8 cellular contexts compared by ENCODE assay signal in the genomic region with DNA sequence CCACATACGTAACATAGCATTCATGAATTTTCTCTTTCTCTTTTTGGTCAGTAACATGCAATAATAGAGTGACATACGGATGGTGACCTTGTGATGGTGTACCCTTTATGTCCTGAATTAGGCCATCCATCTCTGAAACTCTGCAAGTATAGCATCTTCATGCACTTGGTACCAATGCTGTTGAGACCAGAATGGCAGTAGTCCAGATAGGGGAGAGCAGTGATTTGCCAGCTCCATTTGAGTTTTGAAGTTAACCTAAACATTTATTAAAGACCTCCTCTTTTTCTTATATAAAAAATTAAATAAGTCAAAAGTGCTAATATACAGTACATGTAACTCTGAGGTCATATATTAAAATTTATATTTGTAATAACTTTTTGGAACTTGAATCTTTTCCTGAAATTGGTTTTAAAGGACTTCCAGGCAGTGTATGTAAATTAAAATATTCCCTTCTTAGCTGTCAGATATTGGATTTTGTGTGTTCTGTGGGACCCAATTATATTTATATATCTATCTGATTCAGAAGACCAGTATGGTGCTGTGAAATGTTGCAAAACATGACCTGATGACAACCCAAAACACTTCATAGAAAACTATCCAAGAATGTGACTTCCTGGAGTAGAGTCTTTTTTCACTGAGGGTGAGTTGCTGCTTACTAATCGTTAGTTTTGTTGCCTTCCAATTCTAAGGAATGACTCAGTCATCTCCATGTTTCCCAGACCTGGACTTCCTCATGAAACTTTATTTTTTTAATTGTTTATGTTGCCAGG. TPM values are rescaled to one million over a fixed set of nuclear protein-coding genes. Genes with fewer than 3 reads are reported as not detected.
A peak's percentile ranks its signal among the peaks of the same experiment; 100 is the strongest.
DNase-seq lines count a peak whose midpoint lies in the region; ATAC-seq and TF ChIP-seq lines count a peak whose summit lies in the region.

No MANE protein-coding gene starts in this region.

- H3K36me3 Mint-ChIP-seq in activated CD4-positive, alpha-beta T cell treated with anti-CD3 and anti-CD28 coated beads for 36 hours (ENCODE audit: low read depth), result peaks cover 17% of the 10 kb centered on the region
- peaks cover 31% of the 10 kb centered on the region for H3K36me3 Mint-ChIP-seq in activated B cell treated with CpG ODN at 0.5 μM for 24 hours (ENCODE audit: low read depth)

- H3K27ac ChIP-seq in subcutaneous abdominal adipose tissue (ENCODE audit: low read depth, low read length), result peak overlapping the region; percentile 71

- H3K9ac ChIP-seq in subcutaneous abdominal adipose tissue (ENCODE audit: low read length in 5 of 5), result peak overlapping the region in 1 of 5 donors; percentile 41

- TF ChIP-seq CTCF in activated B cell treated with CpG ODN at 0.5 μM for 24 hours (IDR thresholded peaks at IDR 0.05), result no peak

- H3K9me3 ChIP-seq in subcutaneous abdominal adipose tissue (ENCODE audit: control insufficient read depth in 5 of 5, low read length in 5 of 5), result no peaks in the 10 kb centered on the region

- POLR2A ChIA-PET in activated CD4-positive, alpha-beta T cell treated with anti-CD3 and anti-CD28 coated beads for 36 hours (lab: Charles Lee), result no interaction called here
- POLR2A ChIA-PET in activated B cell treated with CpG ODN at 0.5 μM for 24 hours (lab: Charles Lee), result interaction anchor here (2.2 to 7.9 kb wide), 2 partner anchors 10 to 202 kb away, joined by 6 to 174 read pairs; a partner anchor contains a TSS

- peaks cover 5 to 58% (median 25%) of the 10 kb centered on the region in 5 donors for H3K4me1 ChIP-seq in subcutaneous abdominal adipose tissue (ENCODE audit: control insufficient read depth in 5 of 5, insufficient read depth in 5 of 5, low read length in 5 of 5)

- intact Hi-C loops in activated CD4-positive, alpha-beta T cell treated with anti-CD3 and anti-CD28 coated beads for 36 hours (cut with DNase I, micrococcal nuclease), result loop anchor here (2.0 to 10.0 kb wide), 6 partner anchors 63 to 710 kb away; a partner anchor contains a TSS
- intact Hi-C loops in activated B cell treated with CpG ODN at 0.5 μM for 24 hours (cut with micrococcal nuclease), result loop anchor here (5.0 to 10.0 kb wide), 3 partner anchors 55 to 980 kb away; a partner anchor contains a TSS
- intact Hi-C loops in left ventricle myocardium superior (cut with micrococcal nuclease), result no loop called here

- H3K9me3 Mint-ChIP-seq in activated CD4-positive, alpha-beta T cell treated with anti-CD3 and anti-CD28 coated beads for 36 hours (ENCODE audit: low read depth), result no peaks in the 10 kb centered on the region
- no peaks in the 10 kb centered on the region for H3K9me3 Mint-ChIP-seq in activated B cell treated with CpG ODN at 0.5 μM for 24 hours

- H3K4me1 Mint-ChIP-seq in activated CD4-positive, alpha-beta T cell treated with anti-CD3 and anti-CD28 coated beads for 36 hours, result peaks cover 69% of the 10 kb centered on the region
- H3K4me1 Mint-ChIP-seq in activated B cell treated with CpG ODN at 0.5 μM for 24 hours, result peaks cover 69% of the 10 kb centered on the region

- H3K36me3 ChIP-seq in subcutaneous abdominal adipose tissue (ENCODE audit: control insufficient read depth in 5 of 5, insufficient read depth in 5 of 5, low read length in 5 of 5), result no peaks in the 10 kb centered on the region

- DNase-seq in activated CD4-positive, alpha-beta T cell treated with anti-CD3 and anti-CD28 coated beads for 36 hours, result no peak
- no peak for DNase-seq in activated CD4-positive, alpha-beta T cell treated with anti-CD3 and anti-CD28 coated beads, Interleukin-2, amount 50 U/mL, for 1 hour
- DNase-seq in activated B cell treated with CpG ODN at 0.5 μM for 24 hours, result no peak
- no peak for DNase-seq in left ventricle myocardium superior
- DNase-seq in T1000 (lab: John Stamatoyannopoulos, UW), result no peak

- CTCF ChIA-PET in activated CD4-positive, alpha-beta T cell treated with anti-CD3 and anti-CD28 coated beads for 36 hours (lab: Charles Lee), result interaction anchor here (0.6 to 5.9 kb wide), 4 partner anchors 15 to 232 kb away, joined by 3 to 80 read pairs (median 7); no protein-coding TSS in a partner anchor
- CTCF ChIA-PET in activated B cell treated with CpG ODN at 0.5 μM for 24 hours (lab: Charles Lee), result interaction anchor here (3.5 kb wide), 1 partner anchor 17 kb away, joined by 13 read pairs; no protein-coding TSS in a partner anchor

- ATAC-seq in activated CD4-positive, alpha-beta T cell treated with anti-CD3 and anti-CD28 coated beads for 36 hours, result no peak
- no peak for ATAC-seq in activated B cell treated with CpG ODN at 0.5 μM for 24 hours (ENCODE audit: low read depth)
- peak; percentile 7 for ATAC-seq in left ventricle myocardium superior
- no peak for ATAC-seq in GM18861 (IDR thresholded peaks at IDR 0.05; ENCODE audit: unreplicated experiment)
- ATAC-seq in HG02840 (IDR thresholded peaks at IDR 0.05; ENCODE audit: low FRiP score, unreplicated experiment), result no peak

- no peaks in the 10 kb centered on the region for H3K27me3 Mint-ChIP-seq in activated CD4-positive, alpha-beta T cell treated with anti-CD3 and anti-CD28 coated beads for 36 hours
- no peaks in the 10 kb centered on the region for H3K27me3 Mint-ChIP-seq in activated B cell treated with CpG ODN at 0.5 μM for 24 hours

- peak overlapping the region; percentile 43 for H3K4me3 Mint-ChIP-seq in activated CD4-positive, alpha-beta T cell treated with anti-CD3 and anti-CD28 coated beads for 36 hours
- peak overlapping the region; percentile 32 for H3K4me3 Mint-ChIP-seq in activated B cell treated with CpG ODN at 0.5 μM for 24 hours

- peak overlapping the region; percentile 100 for H3K27ac Mint-ChIP-seq in activated CD4-positive, alpha-beta T cell treated with anti-CD3 and anti-CD28 coated beads for 36 hours
- H3K27ac Mint-ChIP-seq in activated B cell treated with CpG ODN at 0.5 μM for 24 hours, result peak overlapping the region; percentile 99

- H3K27me3 ChIP-seq in subcutaneous abdominal adipose tissue (ENCODE audit: control insufficient read depth in 5 of 5, insufficient read depth in 4 of 5, low read length in 5 of 5), result no peaks in the 10 kb centered on the region

- peak overlapping the region in 3 of 5 donors; percentile 85 to 98 (median 85) for H3K4me3 ChIP-seq in subcutaneous abdominal adipose tissue (ENCODE audit: low read depth in 1 of 5, low read length in 5 of 5)

RNA-seq across cellular contexts. Expression of a gene that starts 3.5 kb away (rescaled TPM):
- 10 to 100 TPM; 17.0 to 17.4 TPM for total RNA-seq in activated CD4-positive, alpha-beta T cell treated with anti-CD3 and anti-CD28 coated beads for 36 hours
- total RNA-seq in activated B cell treated with CpG ODN at 0.5 μM for 24 hours (59.9 and 60.8 TPM in 2 replicates), left ventricle myocardium superior (21.1 TPM)
